In the genomic region with DNA sequence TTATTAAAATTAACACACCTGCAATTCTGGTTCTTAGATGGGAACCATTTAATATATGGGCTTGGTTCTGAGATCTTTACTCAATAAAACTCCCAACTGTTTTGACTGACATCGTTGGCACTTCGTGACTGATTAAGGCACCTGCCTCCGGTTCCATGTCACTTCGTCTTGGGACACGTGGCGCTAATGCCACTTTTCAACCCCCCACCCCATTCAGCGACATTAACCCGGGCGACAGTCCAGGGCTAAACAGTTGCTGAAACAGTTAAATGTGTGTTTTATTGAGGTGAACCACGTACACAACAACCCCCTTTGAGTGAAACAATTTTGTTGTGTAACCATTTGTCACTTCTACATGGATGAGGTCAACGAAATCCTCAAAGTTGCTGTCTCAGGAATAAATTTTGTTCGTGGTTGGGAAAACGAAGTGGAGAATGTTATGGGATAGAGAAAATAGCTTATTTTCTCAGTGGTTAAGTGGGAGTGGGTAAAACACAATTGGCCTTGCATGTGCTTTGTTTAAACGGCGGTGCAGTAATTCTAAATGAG, we compare ENCODE assay signal across 8 cellular contexts. TPM values are rescaled to one million over a fixed set of nuclear protein-coding genes. Genes with fewer than 3 reads are reported as not detected.
A peak's percentile ranks its signal among the peaks of the same experiment; 100 is the strongest.
DNase-seq lines count a peak whose midpoint lies in the region; ATAC-seq and TF ChIP-seq lines count a peak whose summit lies in the region.

No MANE protein-coding gene starts in this region.

- H3K4me1 ChIP-seq in MM.1S (ENCODE audit: low read length) (peaks cover 33% of the 10 kb centered on the region), colonic mucosa (peaks cover 9% of the 10 kb centered on the region)

- H3K36me3 Mint-ChIP-seq in natural killer cell treated with Interleukin-12 subunit alpha and Interleukin-12 subunit beta and Interleukin-15 and Interleukin-18, amount 100 ng/mL, for 72 hours, result no peaks in the 10 kb centered on the region

- H3K9me3 ChIP-seq in MM.1S (replicated peaks; ENCODE audit: insufficient read depth, low read length) (no peaks in the 10 kb centered on the region), colonic mucosa (no peaks in the 10 kb centered on the region)

- ATAC-seq in natural killer cell treated with Interleukin-12 subunit alpha and Interleukin-12 subunit beta and Interleukin-15 and Interleukin-18, amount 100 ng/mL, for 72 hours, result no peak
- ATAC-seq in GM21367 (IDR thresholded peaks at IDR 0.05; ENCODE audit: unreplicated experiment), result no peak

- intact Hi-C loops in colonic mucosa (cut with DNase I), result no loop called here

- H3K79me2 ChIP-seq in MM.1S (ENCODE audit: low read length), result peaks cover 22% of the 10 kb centered on the region

- peaks cover 19% of the 10 kb centered on the region for H3F3A ChIP-seq in MM.1S (ENCODE audit: insufficient read depth, low read length)

- H3K4me1 Mint-ChIP-seq in natural killer cell treated with Interleukin-12 subunit alpha and Interleukin-12 subunit beta and Interleukin-15 and Interleukin-18, amount 100 ng/mL, for 72 hours (ENCODE audit: low read depth in 2 of 2), result peaks cover 21 to 27% of the 10 kb centered on the region in 2 donors

- DNase-seq in MM.1S (no peak), colonic mucosa (peak; percentile 37), activated gamma-delta T cell treated with Interleukin-2 at 50 U/mL for 16 hours (no peak), NCI-H2227 (lab: John Stamatoyannopoulos, UW; ENCODE audit: unreplicated experiment) (no peak), OCI-M1 (lab: John Stamatoyannopoulos, UW) (no peak)
- DNase-seq in natural killer cell treated with Interleukin-12 subunit alpha and Interleukin-12 subunit beta and Interleukin-15 and Interleukin-18, amount 100 ng/mL, for 72 hours (ENCODE audit: low spot score), result no peak

- peak overlapping the region; percentile 79 for H3K4me2 ChIP-seq in MM.1S (ENCODE audit: low read depth, low read length)

- H3K36me3 ChIP-seq in MM.1S (replicated peaks; ENCODE audit: insufficient read depth, low read length) (no peaks in the 10 kb centered on the region), colonic mucosa (no peaks in the 10 kb centered on the region)

- TF ChIP-seq CTCF in C4-2B (conservative IDR thresholded peaks at IDR 0.05), result no peak
- TF ChIP-seq CTCF in MM.1S (IDR thresholded peaks at IDR 0.05; ENCODE audit: low read length), result no peak
- no peak for TF ChIP-seq CTCF in colonic mucosa (IDR thresholded peaks at IDR 0.05)

- H3K27me3 Mint-ChIP-seq in natural killer cell treated with Interleukin-12 subunit alpha and Interleukin-12 subunit beta and Interleukin-15 and Interleukin-18, amount 100 ng/mL, for 72 hours, result no peaks in the 10 kb centered on the region

- H3K9me3 Mint-ChIP-seq in natural killer cell treated with Interleukin-12 subunit alpha and Interleukin-12 subunit beta and Interleukin-15 and Interleukin-18, amount 100 ng/mL, for 72 hours, result no peaks in the 10 kb centered on the region

- peak overlapping the region; percentile 22; the same call in 1 of the 2 replicates for H2AFZ ChIP-seq in MM.1S (ENCODE audit: low read length)

- H3K4me3 ChIP-seq in MM.1S (ENCODE audit: low read length) (peak overlapping the region; percentile 64), colonic mucosa (peak overlapping the region; percentile 71)

- peak overlapping the region; percentile 82 to 96 for H3K27ac Mint-ChIP-seq in natural killer cell treated with Interleukin-12 subunit alpha and Interleukin-12 subunit beta and Interleukin-15 and Interleukin-18, amount 100 ng/mL, for 72 hours

- H3K4me3 Mint-ChIP-seq in natural killer cell treated with Interleukin-12 subunit alpha and Interleukin-12 subunit beta and Interleukin-15 and Interleukin-18, amount 100 ng/mL, for 72 hours, result peak overlapping the region; percentile 92

- H3K9ac ChIP-seq in MM.1S (ENCODE audit: low read length) (peak overlapping the region; percentile 96), colonic mucosa (ENCODE audit: low read depth in 2 of 2, low read length in 2 of 2) (peak overlapping the region; percentile 96 to 100)

- no peaks in the 10 kb centered on the region for H3K9me2 ChIP-seq in MM.1S (replicated peaks; ENCODE audit: insufficient read depth, low read length)

- no peaks in the 10 kb centered on the region for H4K20me1 ChIP-seq in MM.1S (ENCODE audit: insufficient read depth, low read length)

- peak overlapping the region; percentile 96 for H3K27ac ChIP-seq in C4-2B
- peak overlapping the region; percentile 94; the same call in 1 of the 2 replicates for H3K27ac ChIP-seq in MM.1S (ENCODE audit: low read length)
- peak overlapping the region; percentile 99 for H3K27ac ChIP-seq in colonic mucosa

- no peaks in the 10 kb centered on the region for H3K27me3 ChIP-seq in MM.1S (replicated peaks; ENCODE audit: insufficient read depth, low read length)
- no peaks in the 10 kb centered on the region for H3K27me3 ChIP-seq in colonic mucosa

RNA-seq across cellular contexts. Expression of gene SLC38A2, which starts 9.9 kb away (rescaled TPM):
- total RNA-seq in colonic mucosa, result 100 to 1,000 TPM in 1 of 2 donors, 10 to 100 TPM in 1; 98.5 to 158 TPM
- 100 to 1,000 TPM; 129 to 192 TPM for total RNA-seq in natural killer cell treated with Interleukin-12 subunit alpha and Interleukin-12 subunit beta and Interleukin-15 and Interleukin-18, amount 100 ng/mL, for 72 hours
